Comparison of ENCODE assay signal across 1 cellular context in the genomic region with DNA sequence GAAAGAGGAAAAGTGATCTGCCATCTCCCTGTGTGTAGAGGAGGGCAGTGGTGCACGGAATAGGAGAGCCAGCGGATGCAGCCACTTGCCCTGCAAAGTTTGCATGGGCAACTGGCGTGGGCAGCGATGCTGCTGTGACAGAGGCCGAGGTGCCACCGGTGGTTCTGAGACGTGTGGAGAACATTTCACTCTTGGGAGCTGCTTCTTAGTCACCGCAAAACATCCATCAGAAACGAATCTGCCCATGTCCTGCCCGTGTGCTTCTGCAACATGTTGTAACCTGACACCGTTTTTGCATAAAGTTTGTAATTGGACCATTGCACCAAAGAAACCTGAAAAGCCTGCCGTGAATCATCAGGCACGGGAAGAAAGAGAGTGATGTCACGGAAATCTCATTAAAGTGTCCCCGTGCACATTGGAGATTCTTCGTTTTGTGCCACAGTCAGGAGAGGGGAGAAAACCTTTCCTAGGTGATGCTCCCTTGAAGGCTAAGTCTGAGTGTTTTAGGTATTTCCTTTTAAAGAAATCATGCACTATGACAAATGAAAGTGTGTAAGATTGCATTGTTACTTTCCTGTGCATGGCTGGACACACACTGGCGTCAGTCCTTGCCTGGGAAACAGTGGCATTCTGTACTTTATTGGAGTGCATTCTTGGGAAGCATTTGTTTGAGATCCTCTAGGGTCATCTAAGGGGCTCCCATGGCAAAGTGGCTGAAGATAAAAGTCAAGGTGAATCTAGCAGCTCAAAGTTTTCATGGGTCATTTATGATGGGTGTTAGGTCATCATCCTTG.
TF ChIP-seq lines count a peak whose summit lies in the region.

No MANE protein-coding gene starts in this region.

TF ChIP-seq in SK-N-SH, 30 proteins besides CTCF, POLR2A, EP300 and RAD21 (continued from another document):
- no peak for TF ChIP-seq MXI1 (IDR thresholded peaks at IDR 0.05; ENCODE audit: low read depth, low read length)
